ENCODE assay signal across 21 cellular contexts in genomic region chr21:15000076-15000475, GRCh38.
A peak's percentile ranks its signal among the peaks of the same experiment; 100 is the strongest.
DNase-seq lines count a peak whose midpoint lies in the region; ATAC-seq and TF ChIP-seq lines count a peak whose summit lies in the region.
"Had no signal": no experiment of that assay in that cellular context is flagged by ENCODE, and none has a peak within 500 bp of the region (broad histone marks: within the 10 kb centered on the region; RNA-seq: fewer than 3 reads in every experiment).

No MANE protein-coding gene starts in this region.

- POLR2A ChIA-PET in MCF 10A (lab: Yijun Ruan, JAX) = interaction anchor here (0.6 kb wide), 1 partner anchor 533 kb away, joined by 3 read pairs; no protein-coding TSS in a partner anchor

- H3K27ac Mint-ChIP-seq in MCF 10A (ENCODE audit: low read depth, unreplicated experiment) = peak overlapping the region; percentile 3
- no peak overlapping the region for H3K27ac Mint-ChIP-seq in activated naive CD8-positive, alpha-beta T cell treated with anti-CD3 and anti-CD28 coated beads, Interleukin-2, amount 50 U/mL, for 24 hours

- H3K27ac ChIP-seq in breast epithelium = no peak overlapping the region
- no peak overlapping the region for H3K27ac ChIP-seq in upper lobe of right lung
- H3K27ac ChIP-seq: 22Rv1, pancreas had no signal

- peaks cover 29% of the 10 kb centered on the region for H3K4me1 Mint-ChIP-seq in MCF 10A (ENCODE audit: insufficient read depth, unreplicated experiment)
- peaks cover 36% of the 10 kb centered on the region for H3K4me1 Mint-ChIP-seq in activated naive CD8-positive, alpha-beta T cell treated with anti-CD3 and anti-CD28 coated beads, Interleukin-2, amount 50 U/mL, for 24 hours

- intact Hi-C loops in MCF 10A (cut with micrococcal nuclease) (no loop called here), breast epithelium (cut with DNase I; ENCODE audit: low total_unique reads) (loop anchor here (5.0 kb wide), 1 partner anchor 472 kb away; no protein-coding TSS in a partner anchor), upper lobe of right lung (cut with DNase I) (no loop called here)

- H3K9me3 Mint-ChIP-seq in MCF 10A (ENCODE audit: unreplicated experiment) = no peaks in the 10 kb centered on the region
- no peaks in the 10 kb centered on the region for H3K9me3 Mint-ChIP-seq in activated naive CD8-positive, alpha-beta T cell treated with anti-CD3 and anti-CD28 coated beads, Interleukin-2, amount 50 U/mL, for 24 hours
- H3K9me3 Mint-ChIP-seq: CD8-positive, alpha-beta memory T cell had no signal

- H3K4me3 ChIP-seq in breast epithelium = no peak overlapping the region
- H3K4me3 ChIP-seq in kidney epithelial cell (ENCODE audit: low read depth, low read length) = no peak overlapping the region
- H3K4me3 ChIP-seq in upper lobe of right lung = no peak overlapping the region
- H3K4me3 ChIP-seq: mucosa of descending colon, pancreas had no signal

- H3K27me3 ChIP-seq in breast epithelium (no peaks in the 10 kb centered on the region), kidney epithelial cell (ENCODE audit: control insufficient read depth, insufficient read depth, low read length) (no peaks in the 10 kb centered on the region), upper lobe of right lung (no peaks in the 10 kb centered on the region)
- H3K27me3 ChIP-seq: pancreas had no signal

- H3K36me3 Mint-ChIP-seq in MCF 10A (ENCODE audit: insufficient read depth, unreplicated experiment) = no peaks in the 10 kb centered on the region
- H3K36me3 Mint-ChIP-seq in activated naive CD8-positive, alpha-beta T cell treated with anti-CD3 and anti-CD28 coated beads, Interleukin-2, amount 50 U/mL, for 24 hours (ENCODE audit: low read depth) = peaks cover 13% of the 10 kb centered on the region
- H3K36me3 Mint-ChIP-seq: CD8-positive, alpha-beta memory T cell had no signal

- no peak for TF ChIP-seq CTCF in MCF 10A (IDR thresholded peaks at IDR 0.05; ENCODE audit: unreplicated experiment)
- no peak for TF ChIP-seq CTCF in breast epithelium (IDR thresholded peaks at IDR 0.05)
- no peak for TF ChIP-seq CTCF in kidney epithelial cell (IDR thresholded peaks at IDR 0.05; ENCODE audit: insufficient read depth, low read length, poor library complexity, severe bottlenecking)
- no peak for TF ChIP-seq CTCF in upper lobe of right lung (IDR thresholded peaks at IDR 0.05)

- no peak overlapping the region for H3K4me3 Mint-ChIP-seq in MCF 10A (ENCODE audit: unreplicated experiment)
- no peak overlapping the region for H3K4me3 Mint-ChIP-seq in activated naive CD8-positive, alpha-beta T cell treated with anti-CD3 and anti-CD28 coated beads, Interleukin-2, amount 50 U/mL, for 24 hours
- H3K4me3 Mint-ChIP-seq: CD8-positive, alpha-beta memory T cell had no signal

- H3K36me3 ChIP-seq in breast epithelium (no peaks in the 10 kb centered on the region), kidney epithelial cell (ENCODE audit: control insufficient read depth, insufficient read depth, low read length) (peaks cover 4% of the 10 kb centered on the region), upper lobe of right lung (no peaks in the 10 kb centered on the region)
- H3K36me3 ChIP-seq: pancreas had no signal

- CTCF ChIA-PET in MCF 10A (lab: Yijun Ruan, JAX) = interaction anchor here (1.0 kb wide), 1 partner anchor 32 kb away, joined by 3 read pairs; no protein-coding TSS in a partner anchor

- peaks cover 1 to 6% of the 10 kb centered on the region in 2 donors for H3K4me1 ChIP-seq in breast epithelium
- peaks cover 12% of the 10 kb centered on the region for H3K4me1 ChIP-seq in upper lobe of right lung

- no peaks in the 10 kb centered on the region for H3K9me3 ChIP-seq in breast epithelium
- no peaks in the 10 kb centered on the region for H3K9me3 ChIP-seq in upper lobe of right lung
- H3K9me3 ChIP-seq: mucosa of descending colon, pancreas had no signal

- no peak for TF ChIP-seq POLR2A in breast epithelium (IDR thresholded peaks at IDR 0.05)

- H3K27me3 Mint-ChIP-seq in MCF 10A (ENCODE audit: insufficient read depth, unreplicated experiment) = no peaks in the 10 kb centered on the region
- no peaks in the 10 kb centered on the region for H3K27me3 Mint-ChIP-seq in activated naive CD8-positive, alpha-beta T cell treated with anti-CD3 and anti-CD28 coated beads, Interleukin-2, amount 50 U/mL, for 24 hours
- H3K27me3 Mint-ChIP-seq: CD8-positive, alpha-beta memory T cell had no signal

- BruUV-seq in MCF 10A (replicated peaks; lab: Mats Ljungman, UMichigan) = no TSS peak

- no peak for DNase-seq in MCF 10A (ENCODE audit: unreplicated experiment)
- no peak for DNase-seq in breast epithelium (ENCODE audit: low spot score in 2 of 2)
- DNase-seq in astrocyte of the hippocampus (ENCODE audit: low read depth, low spot score) = peak; percentile 86
- DNase-seq in kidney epithelial cell (ENCODE audit: low read depth) = peak; percentile 72
- no peak for DNase-seq in upper lobe of right lung
- no peak for DNase-seq in HK-2 (ENCODE audit: unreplicated experiment)
- no peak for DNase-seq in activated naive CD8-positive, alpha-beta T cell treated with anti-CD3 and anti-CD28 coated beads, Interleukin-2, amount 50 U/mL, for 24 hours
- DNase-seq: CD8-positive, alpha-beta memory T cell; GF-D8; mucosa of descending colon; NCI-H1048; NCI-H2171 treated with DMSO at 0.1 percent for 48 hours; NK-92 treated with Interleukin-12 subunit alpha and Interleukin-12 subunit beta, amount 100 ng/mL, for 24 hours; pancreas; SHP77; stimulated activated CD4-positive, alpha-beta T cell treated with anti-CD3 and anti-CD28 coated beads, Interleukin-15, amount 100 ng/mL, for 24 hours; substantia nigra; T-helper 2 cell had no signal

- ATAC-seq in upper lobe of right lung = peak; percentile 36
- ATAC-seq in GM18519 (IDR thresholded peaks at IDR 0.05; ENCODE audit: low FRiP score, unreplicated experiment) = no peak
- no peak for ATAC-seq in activated naive CD8-positive, alpha-beta T cell treated with anti-CD3 and anti-CD28 coated beads, Interleukin-2, amount 50 U/mL, for 24 hours
- ATAC-seq: activated CD4-positive, CD25-positive, alpha-beta regulatory T cell treated with anti-CD3 and anti-CD28 coated beads, Interleukin-2, amount 50 U/mL, for 24 hours; mucosa of descending colon had no signal

Comparison
In these comparisons a context has a peak if more than half of its experiments do, and no peak if none do; other contexts are left out.
1. DNase-seq: peak in astrocyte of the hippocampus (single experiment) and kidney epithelial cell (single experiment); none in MCF 10A (single experiment), breast epithelium (0 of 2), upper lobe of right lung (single experiment), HK-2 (single experiment) and activated naive CD8-positive, alpha-beta T cell treated with anti-CD3 and anti-CD28 coated beads, Interleukin-2, amount 50 U/mL, for 24 hours (single experiment).